Comparison of ENCODE assay signal across 8 cellular contexts in the genomic region with DNA sequence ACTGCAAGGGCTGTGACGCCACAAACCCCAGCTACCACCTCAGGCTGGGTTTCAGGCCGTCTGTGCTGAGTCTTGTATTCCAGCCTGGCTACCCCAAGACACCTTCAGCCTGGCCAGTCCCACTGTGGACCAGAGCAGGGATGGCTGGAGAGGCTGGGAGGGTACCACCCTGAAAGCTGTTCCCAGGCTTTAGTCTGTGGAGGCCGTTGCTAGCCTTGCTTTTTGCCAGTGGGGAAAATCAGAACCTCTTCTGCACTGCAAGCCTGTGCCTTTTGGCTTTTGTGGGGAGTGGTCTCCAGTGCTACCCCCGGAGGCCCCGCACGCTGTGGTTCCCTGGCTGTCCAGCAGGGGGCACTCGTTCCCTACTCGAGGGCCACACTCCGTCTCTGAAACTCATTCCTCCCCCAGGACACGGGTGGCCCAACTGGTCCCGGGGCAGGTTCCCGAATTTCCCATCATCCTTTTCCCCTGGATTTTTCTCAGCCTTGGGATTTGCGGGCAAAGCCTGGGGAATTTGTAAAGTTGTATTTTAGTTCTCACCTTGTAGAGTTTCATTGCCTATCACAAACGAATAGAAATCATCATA.
DNase-seq lines count a peak whose midpoint lies in the region; ATAC-seq and TF ChIP-seq lines count a peak whose summit lies in the region.

No MANE protein-coding gene starts in this region.

- no peak for TF ChIP-seq POLR2A in spleen (IDR thresholded peaks at IDR 0.05)

- ATAC-seq in HG03521 (IDR thresholded peaks at IDR 0.05; ENCODE audit: unreplicated experiment) = no peak
- no peak for ATAC-seq in GM19351 (IDR thresholded peaks at IDR 0.05; ENCODE audit: unreplicated experiment)
- ATAC-seq in T-helper 17 cell = no peak

- 0 out of 2 replicates have a peak, but pooled peaks cover 3% of the 10 kb centered on the region for H3K36me3 ChIP-seq in BJ (ENCODE audit: control insufficient read depth, insufficient read depth, low read length)
- H3K36me3 ChIP-seq in spleen = no peaks in the 10 kb centered on the region

- H3K4me1 Mint-ChIP-seq in HFFc6 (ENCODE audit: low read depth) (peaks cover 63% of the 10 kb centered on the region), T-helper 17 cell (no peaks in the 10 kb centered on the region)

- H3K4me3 Mint-ChIP-seq in HFFc6 (no peak overlapping the region), T-helper 17 cell (no peak overlapping the region)

- TF ChIP-seq CTCF in BJ (IDR thresholded peaks at IDR 0.05; ENCODE audit: insufficient read depth, low read depth, low read length) = peak; percentile 95
- TF ChIP-seq CTCF in HFFc6 (IDR thresholded peaks at IDR 0.05) = peak; percentile 95
- peak; percentile 30 to 85 (median 72) for TF ChIP-seq CTCF in spleen (IDR thresholded peaks at IDR 0.05 in 8 of 11, conservative IDR thresholded peaks at IDR 0.05 in 3 of 11)

- DNase-seq in BJ (ENCODE audit: low read depth) = no peak
- no peak for DNase-seq in HFFc6
- peak; percentile 84 for DNase-seq in activated CD8-positive, alpha-beta memory T cell treated with anti-CD3 and anti-CD28 coated beads, Interleukin-2, amount 50 U/mL, for 48 hours
- peak; percentile 82 for DNase-seq in cardiac septum (ENCODE audit: low spot score)
- peak; percentile 82 for DNase-seq in spleen
- DNase-seq in T-helper 17 cell = no peak

- peaks cover 0 to 46% (median 15%) of the 10 kb centered on the region in 6 donors for H3K4me1 ChIP-seq in spleen

- H3K9me3 Mint-ChIP-seq in HFFc6 = no peaks in the 10 kb centered on the region

- CTCF ChIA-PET in BJ (lab: Yijun Ruan, JAX) = interaction anchor here (0.7 to 2.2 kb wide), 32 partner anchors 10 to 351 kb away, joined by 3 to 20 read pairs (median 4); a partner anchor contains a TSS

- no peak overlapping the region for H3K4me3 ChIP-seq in BJ (ENCODE audit: low read depth, low read length)
- no peak overlapping the region for H3K4me3 ChIP-seq in spleen

- H3K9me3 ChIP-seq in spleen (peaks cover 0 to 18% (median 6%) of the 10 kb centered on the region in 8 donors), T-helper 17 cell (ENCODE audit: control insufficient read depth, low read length, poor library complexity, severe bottlenecking) (no peaks in the 10 kb centered on the region)

- POLR2A ChIA-PET in BJ (lab: Charles Lee) = no interaction called here

- no peaks in the 10 kb centered on the region for H3K27me3 ChIP-seq in BJ (ENCODE audit: control insufficient read depth, insufficient read depth, low read length)
- peaks cover 0 to 20% (median 0%) of the 10 kb centered on the region in 7 donors for H3K27me3 ChIP-seq in spleen (replicated peaks in 1 of 7)

- H3K36me3 Mint-ChIP-seq in HFFc6 (ENCODE audit: low read depth) (peaks cover 26% of the 10 kb centered on the region), T-helper 17 cell (ENCODE audit: low read depth) (no peaks in the 10 kb centered on the region)

- H3K27me3 Mint-ChIP-seq in HFFc6 (ENCODE audit: insufficient read depth) (no peaks in the 10 kb centered on the region; the same call in 1 of the 2 replicates), T-helper 17 cell (peaks cover 22% of the 10 kb centered on the region)

- H3K27ac Mint-ChIP-seq in HFFc6 = peak overlapping the region; percentile 96
- H3K27ac Mint-ChIP-seq in T-helper 17 cell = no peak overlapping the region

- intact Hi-C loops in cardiac septum (cut with DNase I) = loop anchor here (2.0 to 5.0 kb wide), 2 partner anchors 30 to 125 kb away; no protein-coding TSS in a partner anchor
- intact Hi-C loops in spleen (cut with DNase I; ENCODE audit: low total_unique reads) = no loop called here

- H3K27ac ChIP-seq in spleen = no peak overlapping the region

- WGBS in spleen, 5 donors = 19 to 28% (median 25%) methylated on average over 9 to 14 of the region's 14 CpGs

Comparison
In these comparisons a context has a peak if more than half of its experiments do, and no peak if none do; other contexts are left out.
1. DNase-seq: peak in activated CD8-positive, alpha-beta memory T cell treated with anti-CD3 and anti-CD28 coated beads, Interleukin-2, amount 50 U/mL, for 48 hours (single experiment), cardiac septum (single experiment) and spleen (single experiment); none in BJ (single experiment), HFFc6 (single experiment) and T-helper 17 cell (0 of 3).
2. Peak in every context shown above with its lines, with median percentiles within 50 percentile points of each other: CTCF ChIP-seq.